Comparison of ENCODE assay signal across 28 cellular contexts in the genomic region with DNA sequence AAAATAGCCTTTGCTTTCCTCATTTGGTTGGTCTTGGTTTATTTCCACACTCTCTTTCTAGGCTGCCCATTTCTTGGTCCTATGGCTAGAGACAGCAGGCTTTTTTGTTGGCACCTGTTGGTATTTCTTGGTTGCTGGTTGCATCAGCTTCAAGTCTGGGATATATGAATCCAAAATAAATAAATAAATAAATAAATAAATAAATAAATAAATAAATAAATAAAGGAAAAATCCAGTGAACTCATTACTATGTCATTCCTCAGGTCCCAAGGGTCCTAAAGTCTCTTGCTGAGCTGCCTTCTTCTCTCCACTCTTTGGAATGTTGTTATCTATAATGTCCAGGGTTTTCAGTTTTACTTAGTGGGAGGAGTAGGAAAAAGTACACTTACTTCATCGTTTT.
"Had no signal": no experiment of that assay in that cellular context is flagged by ENCODE, and none has a peak within 500 bp of the region (broad histone marks: within the 10 kb centered on the region; RNA-seq: fewer than 3 reads in every experiment).

No MANE protein-coding gene starts in this region.

- H3K27me3 Mint-ChIP-seq: type B pancreatic cell had no signal

- H3K36me3 ChIP-seq: neutrophil, pancreas, prostate gland, right lobe of liver, sigmoid colon, suprapubic skin, tibial artery, transverse colon, upper lobe of right lung, uterus had no signal

- H3K27ac Mint-ChIP-seq: naive thymus-derived CD8-positive, alpha-beta T cell; nephron progenitor cell; stimulated activated effector memory CD8-positive, alpha-beta T cell treated with anti-CD3 and anti-CD28 coated beads, Interleukin-12 subunit alpha, Interleukin-12 subunit beta, amount 100 ng/mL, for 72 hours; stimulated activated naive B cell treated with anti-CD40 and anti-IgM and Interleukin-4, amounts not matched to agents 10 μg/mL and 1 μg/mL and 100 μg/mL, for 72 hours; stimulated activated naive CD8-positive, alpha-beta T cell treated with anti-CD3 and anti-CD28 coated beads, Interleukin-15, Interleukin-2, amounts not matched to agents 100 ng/mL and 50 ng/mL, for 24 hours; type B pancreatic cell had no signal

- H3K9me3 Mint-ChIP-seq: naive thymus-derived CD8-positive, alpha-beta T cell; nephron progenitor cell; neural crest cell; stimulated activated effector memory CD8-positive, alpha-beta T cell treated with anti-CD3 and anti-CD28 coated beads, Interleukin-12 subunit alpha, Interleukin-12 subunit beta, amount 100 ng/mL, for 72 hours; stimulated activated naive B cell treated with anti-CD40 and anti-IgM and Interleukin-4, amounts not matched to agents 10 μg/mL and 1 μg/mL and 100 μg/mL, for 72 hours; stimulated activated naive CD8-positive, alpha-beta T cell treated with anti-CD3 and anti-CD28 coated beads, Interleukin-15, Interleukin-2, amounts not matched to agents 100 ng/mL and 50 ng/mL, for 24 hours; type B pancreatic cell had no signal

- H3K9me3 ChIP-seq: neutrophil, pancreas, prostate gland, right lobe of liver, sigmoid colon, suprapubic skin, testis, tibial artery, transverse colon, upper lobe of right lung, uterus had no signal

- H3K4me3 Mint-ChIP-seq: naive B cell; naive thymus-derived CD8-positive, alpha-beta T cell; nephron progenitor cell; neural crest cell; stimulated activated effector memory CD8-positive, alpha-beta T cell treated with anti-CD3 and anti-CD28 coated beads, Interleukin-12 subunit alpha, Interleukin-12 subunit beta, amount 100 ng/mL, for 72 hours; stimulated activated naive B cell treated with anti-CD40 and anti-IgM and Interleukin-4, amounts not matched to agents 10 μg/mL and 1 μg/mL and 100 μg/mL, for 72 hours; stimulated activated naive CD8-positive, alpha-beta T cell treated with anti-CD3 and anti-CD28 coated beads, Interleukin-15, Interleukin-2, amounts not matched to agents 100 ng/mL and 50 ng/mL, for 24 hours; type B pancreatic cell had no signal

- ATAC-seq: naive thymus-derived CD8-positive, alpha-beta T cell; pancreas; right cardiac atrium; right lobe of liver; stimulated activated effector memory CD8-positive, alpha-beta T cell treated with anti-CD3 and anti-CD28 coated beads, Interleukin-12 subunit alpha, Interleukin-12 subunit beta, amount 100 ng/mL, for 72 hours; stimulated activated naive B cell treated with anti-CD40 and anti-IgM and Interleukin-4, amounts not matched to agents 10 μg/mL and 1 μg/mL and 100 μg/mL, for 72 hours; upper lobe of right lung had no signal

- H3K4me3 ChIP-seq: pancreas, prostate gland, right lobe of liver, sigmoid colon, suprapubic skin, testis, tibial artery, transverse colon, upper lobe of right lung, uterus had no signal

- H3K36me3 Mint-ChIP-seq: naive B cell; naive thymus-derived CD8-positive, alpha-beta T cell; stimulated activated effector memory CD8-positive, alpha-beta T cell treated with anti-CD3 and anti-CD28 coated beads, Interleukin-12 subunit alpha, Interleukin-12 subunit beta, amount 100 ng/mL, for 72 hours; stimulated activated naive B cell treated with anti-CD40 and anti-IgM and Interleukin-4, amounts not matched to agents 10 μg/mL and 1 μg/mL and 100 μg/mL, for 72 hours; type B pancreatic cell had no signal

- H3K4me1 ChIP-seq: pancreas, prostate gland, suprapubic skin, testis, tibial artery, upper lobe of right lung, uterus had no signal

- H3K27me3 ChIP-seq: neutrophil, pancreas, right lobe of liver, sigmoid colon, suprapubic skin, testis, tibial artery, transverse colon, upper lobe of right lung, uterus had no signal

- H3K27ac ChIP-seq: neutrophil, pancreas, prostate gland, right lobe of liver, sigmoid colon, suprapubic skin, testis, tibial artery, transverse colon, upper lobe of right lung, uterus had no signal

- DNase-seq: naive B cell; naive thymus-derived CD8-positive, alpha-beta T cell; nephron progenitor cell; nucleus accumbens; pancreas; right cardiac atrium; right lobe of liver; sigmoid colon; small intestine; stimulated activated CD4-positive, alpha-beta T cell treated with anti-CD3 and anti-CD28 coated beads, Interleukin-15, amount 100 ng/mL, for 24 hours; stimulated activated CD4-positive, alpha-beta T cell treated with anti-CD3 and anti-CD28 coated beads, Interleukin-2, amount 100 ng/mL, for 24 hours; stimulated activated CD4-positive, alpha-beta T cell treated with anti-CD3 and anti-CD28 coated beads, Interleukin-2, amount 100 ng/mL, for 48 hours; stimulated activated CD4-positive, alpha-beta T cell treated with anti-CD3 and anti-CD28 coated beads, Interleukin-4, amount 100 ng/mL, for 24 hours; stimulated activated naive B cell treated with anti-CD40 and anti-IgM and Interleukin-4, amounts not matched to agents 10 μg/mL and 1 μg/mL and 100 μg/mL, for 72 hours; stimulated activated naive CD4-positive, alpha-beta T cell treated with Interleukin-2 at 50 U/mL for 16 hours; substantia nigra; testis; tibial artery; transverse colon; upper lobe of right lung; uterus had no signal
